Comparison of ENCODE assay signal across 22 cellular contexts in the genomic region with DNA sequence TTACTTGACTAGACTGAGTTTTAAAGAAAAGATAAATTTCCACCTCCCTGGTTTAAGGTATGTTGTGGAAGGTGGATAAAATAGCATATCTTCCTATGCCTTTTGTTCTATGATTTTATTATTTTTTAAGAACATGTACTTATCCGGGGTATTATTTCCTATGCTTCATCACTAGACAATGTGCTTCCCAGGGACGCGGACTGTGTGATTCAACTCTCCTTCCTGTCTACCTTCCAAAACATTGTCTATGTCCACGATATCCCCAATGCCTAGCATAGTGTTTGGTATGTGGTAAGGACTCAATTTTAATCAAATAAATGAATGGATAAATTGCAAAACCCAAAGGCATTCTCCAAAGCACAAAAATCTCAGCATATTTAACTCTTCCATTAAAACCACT.
"Had no signal": no experiment of that assay in that cellular context is flagged by ENCODE, and none has a peak within 500 bp of the region (broad histone marks: within the 10 kb centered on the region; RNA-seq: fewer than 3 reads in every experiment).

No MANE protein-coding gene starts in this region.

- H3K9me3 ChIP-seq: gastroesophageal sphincter, neutrophil, right atrium auricular region, sigmoid colon, testis, tibial nerve, upper lobe of right lung had no signal

- H3K4me3 ChIP-seq: gastroesophageal sphincter, lung, right atrium auricular region, sigmoid colon, skin epidermis, testis, tibial nerve, upper lobe of right lung had no signal

- DNase-seq: endodermal cell; glutamatergic neuron; kidney; left cardiac atrium; left ventricle myocardium superior; mesendoderm; naive B cell; posterior cingulate gyrus; sigmoid colon; stimulated activated CD4-positive, alpha-beta T cell treated with anti-CD3 and anti-CD28 coated beads, Interleukin-2, amount 100 ng/mL, for 24 hours; stimulated activated CD4-positive, alpha-beta T cell treated with anti-CD3 and anti-CD28 coated beads, Interleukin-4, amount 100 ng/mL, for 4 hours; stimulated activated naive B cell treated with anti-CD40 and anti-IgM and Interleukin-4, amounts not matched to agents 10 μg/mL and 1 μg/mL and 100 μg/mL, for 72 hours; stimulated activated naive CD8-positive, alpha-beta T cell treated with anti-CD3 and anti-CD28 coated beads, Interleukin-15, amount 100 ng/mL, for 72 hours; testis; upper lobe of right lung had no signal

- ATAC-seq: esophagus mucosa; gastroesophageal sphincter; left cardiac atrium; left ventricle myocardium superior; stimulated activated naive B cell treated with anti-CD40 and anti-IgM and Interleukin-4, amounts not matched to agents 10 μg/mL and 1 μg/mL and 100 μg/mL, for 72 hours; stimulated activated naive CD8-positive, alpha-beta T cell treated with anti-CD3 and anti-CD28 coated beads, Interleukin-15, amount 100 ng/mL, for 72 hours; upper lobe of right lung had no signal

- H3K36me3 ChIP-seq: gastroesophageal sphincter, neutrophil, right atrium auricular region, sigmoid colon, tibial nerve, upper lobe of right lung had no signal

- FAIRE-seq: kidney had no signal

- H3K27me3 ChIP-seq: gastroesophageal sphincter, right atrium auricular region, sigmoid colon, testis had no signal

- H3K27ac ChIP-seq: gastroesophageal sphincter, neutrophil, right atrium auricular region, sigmoid colon, skin epidermis, testis, tibial nerve, upper lobe of right lung had no signal
